8 cellular contexts compared by ENCODE assay signal in genomic region chr4:77158487-77158861, GRCh38. TPM values are rescaled to one million over a fixed set of nuclear protein-coding genes. Genes with fewer than 3 reads are reported as not detected.
DNase-seq lines count a peak whose midpoint lies in the region; ATAC-seq and TF ChIP-seq lines count a peak whose summit lies in the region.

No MANE protein-coding gene starts in this region.

- H3K9me3 Mint-ChIP-seq in memory B cell, result no peaks in the 10 kb centered on the region

- DNase-seq in stimulated activated CD4-positive, alpha-beta T cell treated with anti-CD3 and anti-CD28 coated beads, Interleukin-1b, Interleukin-23, amount 100 ng/mL, for 4 hours (ENCODE audit: low read depth in 2 of 2), result peak; percentile 1
- DNase-seq in stimulated activated CD4-positive, alpha-beta T cell treated with anti-CD3 and anti-CD28 coated beads, Interleukin-2, amount 100 ng/mL, for 48 hours, result no peak
- DNase-seq in astrocyte of the spinal cord (ENCODE audit: low read depth, low spot score), result no peak
- no peak for DNase-seq in memory B cell (ENCODE audit: low spot score in 2 of 2)
- no peak for DNase-seq in vagina (ENCODE audit: extremely low spot score in 2 of 2)
- no peak for DNase-seq in HuH-7 (ENCODE audit: low spot score)
- no peak for DNase-seq in hippocampal formation (lab: John Stamatoyannopoulos, UW)

- H3K27me3 Mint-ChIP-seq in memory B cell, result no peaks in the 10 kb centered on the region

- peaks cover 36% of the 10 kb centered on the region for H3K4me1 Mint-ChIP-seq in memory B cell

- no peaks in the 10 kb centered on the region for H3K9me3 ChIP-seq in vagina

- peak overlapping the region; percentile 94 for H3K4me3 ChIP-seq in astrocyte of the spinal cord (ENCODE audit: low read depth, low read length)
- H3K4me3 ChIP-seq in vagina, result peak overlapping the region; percentile 88 to 91

- H3K4me3 Mint-ChIP-seq in memory B cell, result peak overlapping the region; percentile 100

- TF ChIP-seq POLR2A in vagina (IDR thresholded peaks at IDR 0.05), result no peak

- intact Hi-C loops in vagina (cut with DNase I), result no loop called here

- no peak for ATAC-seq in memory B cell (ENCODE audit: low read depth)
- no peak for ATAC-seq in HG03280 (IDR thresholded peaks at IDR 0.05; ENCODE audit: unreplicated experiment)

- H3K4me1 ChIP-seq in vagina, result peaks cover 28% of the 10 kb centered on the region

- peaks cover 0 to 30% of the 10 kb centered on the region in 2 donors for H3K36me3 ChIP-seq in vagina

- peak overlapping the region; percentile 96 for H3K27ac ChIP-seq in vagina

- TF ChIP-seq CTCF in astrocyte of the spinal cord (IDR thresholded peaks at IDR 0.05; ENCODE audit: low read depth, low read length) (no peak), vagina (IDR thresholded peaks at IDR 0.05) (no peak)

- peak overlapping the region; percentile 97 for H3K27ac Mint-ChIP-seq in memory B cell

- peaks cover 19% of the 10 kb centered on the region for H3K36me3 Mint-ChIP-seq in memory B cell

- in situ Hi-C loops in astrocyte of the spinal cord (cut with HindIII; ENCODE audit: low sequenced_read_pairs), result no loop called here

- no peaks in the 10 kb centered on the region for H3K27me3 ChIP-seq in vagina

RNA-seq across cellular contexts. Expression of gene CCNG2, which starts 1.5 kb away (rescaled TPM):
- total RNA-seq in vagina, result 31.4 TPM

Comparison
In these comparisons a context has a peak if more than half of its experiments do, and no peak if none do; other contexts are left out.
1. DNase-seq: peak in stimulated activated CD4-positive, alpha-beta T cell treated with anti-CD3 and anti-CD28 coated beads, Interleukin-1b, Interleukin-23, amount 100 ng/mL, for 4 hours (2 of 2); none in stimulated activated CD4-positive, alpha-beta T cell treated with anti-CD3 and anti-CD28 coated beads, Interleukin-2, amount 100 ng/mL, for 48 hours (0 of 2), astrocyte of the spinal cord (single experiment), memory B cell (0 of 2), vagina (0 of 2), HuH-7 (single experiment) and hippocampal formation (0 of 2).